ENCODE assay signal across 18 cellular contexts in genomic region chrX:44247468-44247867, GRCh38.
"Had no signal": no experiment of that assay in that cellular context is flagged by ENCODE, and none has a peak within 500 bp of the region (broad histone marks: within the 10 kb centered on the region; RNA-seq: fewer than 3 reads in every experiment).

No MANE protein-coding gene starts in this region.

- H3K36me3 Mint-ChIP-seq: stimulated activated naive B cell treated with anti-CD40 and anti-IgM and Interleukin-4, amounts not matched to agents 10 μg/mL and 1 μg/mL and 100 μg/mL, for 72 hours had no signal

- H3K36me3 ChIP-seq: heart right ventricle, neutrophil, spleen, thoracic aorta had no signal

- DNase-seq: effector memory CD4-positive, alpha-beta T cell; heart right ventricle; hypothalamus; kidney glomerular epithelial cell; mesendoderm; naive thymus-derived CD4-positive, alpha-beta T cell; nephron progenitor cell; posterior cingulate gyrus; spleen; stimulated activated CD4-positive, alpha-beta T cell treated with anti-CD3 and anti-CD28 coated beads, Interleukin-15, amount 100 ng/mL, for 24 hours; stimulated activated CD4-positive, alpha-beta T cell treated with anti-CD3 and anti-CD28 coated beads, Interleukin-2, amount 100 ng/mL, for 24 hours; stimulated activated CD4-positive, alpha-beta T cell treated with anti-CD3 and anti-CD28 coated beads, Interleukin-4, amount 100 ng/mL, for 4 hours; stimulated activated naive B cell treated with anti-CD40 and anti-IgM and Interleukin-4, amounts not matched to agents 10 μg/mL and 1 μg/mL and 100 μg/mL, for 72 hours; stimulated activated naive CD8-positive, alpha-beta T cell treated with anti-CD3 and anti-CD28 coated beads, Interleukin-15, amount 100 ng/mL, for 72 hours had no signal

- H3K27me3 ChIP-seq: neutrophil had no signal

- H3K9me3 Mint-ChIP-seq: stimulated activated naive B cell treated with anti-CD40 and anti-IgM and Interleukin-4, amounts not matched to agents 10 μg/mL and 1 μg/mL and 100 μg/mL, for 72 hours; stimulated activated naive CD8-positive, alpha-beta T cell treated with anti-CD3 and anti-CD28 coated beads, Interleukin-15, amount 100 ng/mL, for 72 hours had no signal

- H3K9me3 ChIP-seq: heart right ventricle, neutrophil, spleen, thoracic aorta had no signal

- H3K27ac Mint-ChIP-seq: nephron progenitor cell; stimulated activated naive B cell treated with anti-CD40 and anti-IgM and Interleukin-4, amounts not matched to agents 10 μg/mL and 1 μg/mL and 100 μg/mL, for 72 hours; stimulated activated naive CD8-positive, alpha-beta T cell treated with anti-CD3 and anti-CD28 coated beads, Interleukin-15, amount 100 ng/mL, for 72 hours had no signal

- H3K27ac ChIP-seq: heart right ventricle, neutrophil, spleen, thoracic aorta had no signal

- H3K4me3 Mint-ChIP-seq: naive thymus-derived CD4-positive, alpha-beta T cell; nephron progenitor cell; stimulated activated naive B cell treated with anti-CD40 and anti-IgM and Interleukin-4, amounts not matched to agents 10 μg/mL and 1 μg/mL and 100 μg/mL, for 72 hours; stimulated activated naive CD8-positive, alpha-beta T cell treated with anti-CD3 and anti-CD28 coated beads, Interleukin-15, amount 100 ng/mL, for 72 hours had no signal

- ATAC-seq: esophagus mucosa; heart right ventricle; naive thymus-derived CD4-positive, alpha-beta T cell; sciatic nerve; stimulated activated naive B cell treated with anti-CD40 and anti-IgM and Interleukin-4, amounts not matched to agents 10 μg/mL and 1 μg/mL and 100 μg/mL, for 72 hours; stimulated activated naive CD8-positive, alpha-beta T cell treated with anti-CD3 and anti-CD28 coated beads, Interleukin-15, amount 100 ng/mL, for 72 hours had no signal

- H3K4me3 ChIP-seq: heart right ventricle, spleen, thoracic aorta had no signal

- H3K27me3 Mint-ChIP-seq: naive thymus-derived CD4-positive, alpha-beta T cell; stimulated activated naive CD8-positive, alpha-beta T cell treated with anti-CD3 and anti-CD28 coated beads, Interleukin-15, amount 100 ng/mL, for 72 hours had no signal
